ENCODE assay signal across 25 cellular contexts in genomic region chr14:54188036-54188666, GRCh38.
"Had no signal": no experiment of that assay in that cellular context is flagged by ENCODE, and none has a peak within 500 bp of the region (broad histone marks: within the 10 kb centered on the region; RNA-seq: fewer than 3 reads in every experiment).

No MANE protein-coding gene starts in this region.

- H2AFZ ChIP-seq: hepatocyte had no signal

- H3K79me2 ChIP-seq: hepatocyte had no signal

- H3K9me3 ChIP-seq: body of pancreas, neutrophil, ovary, prostate gland, thyroid gland had no signal

- H3K27me3 Mint-ChIP-seq: activated naive CD4-positive, alpha-beta T cell treated with anti-CD3 and anti-CD28 coated beads, Interleukin-2, amount 10 ng/mL, durations not matched to agents 7 days and 5 days; dendritic cell treated with granulocyte-macrophage colony-stimulating factor and Interleukin-4, amounts not matched to agents 40 ng/mL and 50 ng/mL, for 4 days had no signal

- H3K27me3 ChIP-seq: body of pancreas, hepatocyte, ovary, thyroid gland had no signal

- H3K36me3 Mint-ChIP-seq: activated naive CD4-positive, alpha-beta T cell treated with anti-CD3 and anti-CD28 coated beads, Interleukin-2, amount 10 ng/mL, durations not matched to agents 7 days and 5 days; memory B cell; naive thymus-derived CD4-positive, alpha-beta T cell had no signal

- H3K4me3 ChIP-seq: body of pancreas, hepatocyte, ovary, prostate gland, thyroid gland had no signal

- H3K4me1 ChIP-seq: body of pancreas, prostate gland had no signal

- DNase-seq: activated CD4-positive, alpha-beta T cell treated with anti-CD3 and anti-CD28 coated beads for 4 hours; activated CD4-positive, alpha-beta T cell treated with anti-CD3 and anti-CD28 coated beads, Interleukin-2, amount 50 U/mL, for 48 hours; activated CD4-positive, CD25-positive, alpha-beta regulatory T cell; activated effector memory CD4-positive, alpha-beta T cell treated with Interleukin-2 at 50 U/mL for 16 hours; activated naive CD4-positive, alpha-beta T cell treated with anti-CD3 and anti-CD28 coated beads, Interleukin-2, amount 10 ng/mL, durations not matched to agents 7 days and 5 days; activated naive CD8-positive, alpha-beta T cell treated with anti-CD3 and anti-CD28 coated beads, Interleukin-2, amount 50 U/mL, for 24 hours; activated T-cell treated with anti-CD3 and anti-CD28 coated beads, Interleukin-2, amount 50 U/mL, for 72 hours; anterior cingulate cortex; body of pancreas; effector CD4-positive, alpha-beta T cell; erythroblast; foreskin fibroblast; naive thymus-derived CD4-positive, alpha-beta T cell; ovary; right cardiac atrium; stimulated activated CD4-positive, alpha-beta T cell treated with anti-CD3 and anti-CD28 coated beads, Interleukin-12 subunit alpha, Interleukin-12 subunit beta, amount 100 ng/mL, for 4 hours; stimulated activated CD4-positive, alpha-beta T cell treated with anti-CD3 and anti-CD28 coated beads, Interleukin-4, amount 100 ng/mL, for 4 hours; stimulated activated naive CD8-positive, alpha-beta T cell treated with anti-CD3 and anti-CD28 coated beads, Interleukin-15, Interleukin-2, amounts not matched to agents 100 U/mL and 50 U/mL, for 24 hours; T-helper 9 cell; thyroid gland had no signal

- H3K4me3 Mint-ChIP-seq: activated naive CD4-positive, alpha-beta T cell treated with anti-CD3 and anti-CD28 coated beads, Interleukin-2, amount 10 ng/mL, durations not matched to agents 7 days and 5 days; activated naive CD8-positive, alpha-beta T cell treated with anti-CD3 and anti-CD28 coated beads, Interleukin-2, amount 50 U/mL, for 24 hours; activated T-cell treated with anti-CD3 and anti-CD28 coated beads, Interleukin-2, amount 50 U/mL, for 72 hours; dendritic cell treated with granulocyte-macrophage colony-stimulating factor and Interleukin-4, amounts not matched to agents 40 ng/mL and 50 ng/mL, for 4 days; memory B cell; naive thymus-derived CD4-positive, alpha-beta T cell had no signal

- H3K27ac Mint-ChIP-seq: activated naive CD4-positive, alpha-beta T cell treated with anti-CD3 and anti-CD28 coated beads, Interleukin-2, amount 10 ng/mL, durations not matched to agents 7 days and 5 days; activated naive CD8-positive, alpha-beta T cell treated with anti-CD3 and anti-CD28 coated beads, Interleukin-2, amount 50 U/mL, for 24 hours; activated T-cell treated with anti-CD3 and anti-CD28 coated beads, Interleukin-2, amount 50 U/mL, for 72 hours; dendritic cell treated with granulocyte-macrophage colony-stimulating factor and Interleukin-4, amounts not matched to agents 40 ng/mL and 50 ng/mL, for 4 days; memory B cell; naive thymus-derived CD4-positive, alpha-beta T cell had no signal

- H3K4me1 Mint-ChIP-seq: activated naive CD8-positive, alpha-beta T cell treated with anti-CD3 and anti-CD28 coated beads, Interleukin-2, amount 50 U/mL, for 24 hours; memory B cell had no signal

- H3K27ac ChIP-seq: body of pancreas, neutrophil, ovary, prostate gland, thyroid gland had no signal

- H3K36me3 ChIP-seq: neutrophil, ovary, prostate gland, thyroid gland had no signal

- H3K9me3 Mint-ChIP-seq: activated naive CD4-positive, alpha-beta T cell treated with anti-CD3 and anti-CD28 coated beads, Interleukin-2, amount 10 ng/mL, durations not matched to agents 7 days and 5 days; activated naive CD8-positive, alpha-beta T cell treated with anti-CD3 and anti-CD28 coated beads, Interleukin-2, amount 50 U/mL, for 24 hours; activated T-cell treated with anti-CD3 and anti-CD28 coated beads, Interleukin-2, amount 50 U/mL, for 72 hours; dendritic cell treated with granulocyte-macrophage colony-stimulating factor and Interleukin-4, amounts not matched to agents 40 ng/mL and 50 ng/mL, for 4 days; memory B cell had no signal
